ENCODE assay signal across 14 cellular contexts in the genomic region with DNA sequence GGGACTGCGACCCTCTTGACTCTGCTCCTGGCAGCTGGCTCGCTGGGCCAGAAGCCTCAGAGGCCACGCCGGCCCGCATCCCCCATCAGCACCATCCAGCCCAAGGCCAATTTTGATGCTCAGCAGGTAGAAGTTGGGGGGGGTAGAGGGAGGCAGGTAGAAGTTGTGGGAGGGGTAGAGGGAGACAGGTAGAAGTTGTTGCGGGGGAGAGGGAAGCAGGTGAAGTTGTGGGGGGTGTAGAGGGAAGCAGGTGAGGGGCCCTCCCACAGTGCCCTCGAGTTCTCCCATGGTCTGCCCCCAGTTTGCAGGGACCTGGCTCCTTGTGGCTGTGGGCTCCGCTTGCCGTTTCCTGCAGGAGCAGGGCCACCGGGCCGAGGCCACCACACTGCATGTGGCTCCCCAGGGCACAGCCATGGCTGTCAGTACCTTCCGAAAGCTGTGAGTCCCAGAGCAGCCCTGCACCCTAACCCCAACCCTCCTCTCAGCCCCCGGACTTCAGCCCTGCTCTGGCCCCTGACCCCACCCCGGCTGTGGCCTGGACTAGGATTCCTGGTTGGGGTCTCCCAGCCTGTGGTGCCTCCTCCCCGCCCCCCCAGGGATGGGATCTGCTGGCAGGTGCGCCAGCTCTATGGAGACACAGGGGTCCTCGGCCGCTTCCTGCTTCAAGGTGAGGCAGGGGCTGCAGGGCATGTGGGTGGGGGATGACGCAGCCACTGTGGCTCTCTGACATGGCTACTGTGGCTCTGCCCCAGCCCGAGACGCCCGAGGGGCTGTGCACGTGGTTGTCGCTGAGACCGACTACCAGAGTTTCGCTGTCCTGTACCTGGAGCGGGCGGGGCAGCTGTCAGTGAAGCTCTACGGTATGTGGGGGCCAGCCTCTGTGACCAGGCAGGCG. TPM values are rescaled to one million over a fixed set of nuclear protein-coding genes. Genes with fewer than 3 reads are reported as not detected.
DNase-seq lines count a peak whose midpoint lies in the region; ATAC-seq and TF ChIP-seq lines count a peak whose summit lies in the region.
"Had no signal": no experiment of that assay in that cellular context is flagged by ENCODE, and none has a peak within 500 bp of the region (broad histone marks: within the 10 kb centered on the region; RNA-seq: fewer than 3 reads in every experiment).

No MANE protein-coding gene starts in this region.

- H3K4me1 Mint-ChIP-seq in stimulated activated naive B cell treated with anti-CD40 and anti-IgM and Interleukin-4, amounts not matched to agents 10 μg/mL and 1 μg/mL and 100 μg/mL, for 72 hours: peaks cover 10 to 22% of the 10 kb centered on the region in 2 donors

- RAD21 ChIA-PET in HCT116 (lab: Charles Lee; ENCODE audit: low non-redundant PET in 1 of 2, low total read pairs in 2 of 2, uncharacterized antibody in 2 of 2, unreplicated experiment in 2 of 2): no interaction called here

- H3K4me2 ChIP-seq in HCT116 (ENCODE audit: low read length): peak overlapping the region; percentile 45

- ATAC-seq in HCT116 (no peak), mucosa of descending colon (no peak), HG02884 (IDR thresholded peaks at IDR 0.05; ENCODE audit: unreplicated experiment) (no peak)
- ATAC-seq in stimulated activated naive B cell treated with anti-CD40 and anti-IgM and Interleukin-4, amounts not matched to agents 10 μg/mL and 1 μg/mL and 100 μg/mL, for 72 hours (replicated peaks): no peak

- H3K4me1 ChIP-seq in HCT116 (ENCODE audit: control insufficient read depth in 1 of 2, insufficient read depth in 2 of 2, low read length in 2 of 2): peaks cover 25 to 49% of the 10 kb centered on the region in 2 experiments
- peaks cover 37% of the 10 kb centered on the region for H3K4me1 ChIP-seq in mucosa of descending colon (ENCODE audit: low read depth)

- H3K27ac Mint-ChIP-seq in stimulated activated naive B cell treated with anti-CD40 and anti-IgM and Interleukin-4, amounts not matched to agents 10 μg/mL and 1 μg/mL and 100 μg/mL, for 72 hours: no peak overlapping the region

- no peaks in the 10 kb centered on the region for H3K27me3 ChIP-seq in HCT116 (ENCODE audit: insufficient read depth, low read length)
- H3K27me3 ChIP-seq: heart left ventricle had no signal

- H3K9me2 ChIP-seq in HCT116 (ENCODE audit: insufficient read depth): no peaks in the 10 kb centered on the region

- no peaks in the 10 kb centered on the region for H3K9me3 Mint-ChIP-seq in stimulated activated naive B cell treated with anti-CD40 and anti-IgM and Interleukin-4, amounts not matched to agents 10 μg/mL and 1 μg/mL and 100 μg/mL, for 72 hours
- H3K9me3 Mint-ChIP-seq: H9; nephron; stimulated activated naive CD8-positive, alpha-beta T cell treated with anti-CD3 and anti-CD28 coated beads, Interleukin-15, Interleukin-2, amounts not matched to agents 100 ng/mL and 50 ng/mL, for 24 hours had no signal

- no peaks in the 10 kb centered on the region for H4K20me1 ChIP-seq in HCT116 (ENCODE audit: insufficient read depth)

- peaks cover 8 to 12% of the 10 kb centered on the region in 2 experiments; a peak in 3 of 4 replicates for H3K36me3 ChIP-seq in HCT116 (ENCODE audit: control insufficient read depth in 1 of 2, insufficient read depth in 2 of 2, low read length in 2 of 2)
- H3K36me3 ChIP-seq in mucosa of descending colon (ENCODE audit: low read depth): peaks cover 17% of the 10 kb centered on the region

- no peaks in the 10 kb centered on the region for H3K27me3 Mint-ChIP-seq in stimulated activated naive B cell treated with anti-CD40 and anti-IgM and Interleukin-4, amounts not matched to agents 10 μg/mL and 1 μg/mL and 100 μg/mL, for 72 hours
- H3K27me3 Mint-ChIP-seq: stimulated activated naive CD8-positive, alpha-beta T cell treated with anti-CD3 and anti-CD28 coated beads, Interleukin-15, Interleukin-2, amounts not matched to agents 100 ng/mL and 50 ng/mL, for 24 hours had no signal

- peaks cover 9 to 16% of the 10 kb centered on the region in 2 donors for H3K36me3 Mint-ChIP-seq in stimulated activated naive B cell treated with anti-CD40 and anti-IgM and Interleukin-4, amounts not matched to agents 10 μg/mL and 1 μg/mL and 100 μg/mL, for 72 hours

- POLR2A ChIA-PET in HCT116 (lab: Charles Lee): no interaction called here

- no peak for TF ChIP-seq RAD21 in HCT116 (IDR thresholded peaks at IDR 0.05; ENCODE audit: low read depth)

- peaks cover 20% of the 10 kb centered on the region for H3K79me2 ChIP-seq in HCT116 (ENCODE audit: insufficient read depth, low read length)

- BruUV-seq in HCT116 (replicated peaks; lab: Mats Ljungman, UMichigan): no TSS peak

- intact Hi-C loops in HCT116 (cut with micrococcal nuclease): loop anchor here (10.0 kb wide), 1 partner anchor 101 kb away; a partner anchor contains a TSS
- intact Hi-C loops in mucosa of descending colon (cut with DNase I, micrococcal nuclease): no loop called here

- H3K9me3 ChIP-seq in HCT116 (ENCODE audit: control insufficient read depth in 1 of 2, insufficient read depth in 1 of 2, low read depth in 1 of 2, low read length in 2 of 2) (no peaks in the 10 kb centered on the region), mucosa of descending colon (no peaks in the 10 kb centered on the region)
- H3K9me3 ChIP-seq: heart left ventricle had no signal

- H3K4me3 ChIP-seq in HCT116 (replicated peaks in 1 of 2; ENCODE audit: low read depth in 1 of 2, low read length in 2 of 2) (peak overlapping the region in 1 of 2 experiments; percentile 88; a peak in 3 of 4 replicates), mucosa of descending colon (no peak overlapping the region)

- H3K27ac ChIP-seq in 22Rv1 (peak overlapping the region; percentile 91), HCT116 (ENCODE audit: low read depth, low read length) (peak overlapping the region; percentile 97), cingulate gyrus (ENCODE audit: low read depth, low read length) (peak overlapping the region; percentile 1)

- CTCF ChIA-PET in HCT116 (lab: Charles Lee): interaction anchor here (0.6 to 1.4 kb wide), 4 partner anchors 15 to 101 kb away, joined by 3 to 9 read pairs (median 3); no protein-coding TSS in a partner anchor

- no peak overlapping the region for H3K4me3 Mint-ChIP-seq in stimulated activated naive B cell treated with anti-CD40 and anti-IgM and Interleukin-4, amounts not matched to agents 10 μg/mL and 1 μg/mL and 100 μg/mL, for 72 hours

- TF ChIP-seq CTCF in 22Rv1 (IDR thresholded peaks at IDR 0.05) (no peak), HCT116 (IDR thresholded peaks at IDR 0.05 in 2 of 3, conservative IDR thresholded peaks at IDR 0.05 in 1 of 3; ENCODE audit: borderline replicate concordance in 1 of 3, insufficient read depth in 1 of 3, low read depth in 2 of 3, low read length in 2 of 3) (no peak), mucosa of descending colon (IDR thresholded peaks at IDR 0.05) (no peak)

- no peak for DNase-seq in HCT116 (ENCODE audit: low read depth, low spot score)
- DNase-seq in mucosa of descending colon: peak in 2 of 3 donors; percentile 55 to 79
- DNase-seq in stimulated activated naive B cell treated with anti-CD40 and anti-IgM and Interleukin-4, amounts not matched to agents 10 μg/mL and 1 μg/mL and 100 μg/mL, for 72 hours: no peak
- no peak for DNase-seq in pons (ENCODE audit: low spot score)
- DNase-seq in cerebellar cortex (ENCODE audit: low spot score): no peak

- no peak overlapping the region for H3K9ac ChIP-seq in HCT116 (ENCODE audit: low read length)

- H2AFZ ChIP-seq in HCT116 (ENCODE audit: low read depth, low read length, poor library complexity, severe bottlenecking): no peak overlapping the region

- TF ChIP-seq POLR2A in HCT116 (IDR thresholded peaks at IDR 0.05; ENCODE audit: borderline replicate concordance, extremely low read depth, insufficient read depth, insufficient read length): no peak

TF ChIP-seq in HCT116, 20 proteins besides CTCF, POLR2A, EP300 and RAD21 (continues in another document):
- TF ChIP-seq, protein P1, sequence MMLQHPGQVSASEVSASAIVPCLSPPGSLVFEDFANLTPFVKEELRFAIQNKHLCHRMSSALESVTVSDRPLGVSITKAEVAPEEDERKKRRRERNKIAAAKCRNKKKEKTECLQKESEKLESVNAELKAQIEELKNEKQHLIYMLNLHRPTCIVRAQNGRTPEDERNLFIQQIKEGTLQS (IDR thresholded peaks at IDR 0.05): no peak
- TF ChIP-seq SP1 (IDR thresholded peaks at IDR 0.05; ENCODE audit: low read depth): no peak
- no peak for TF ChIP-seq YY1 (IDR thresholded peaks at IDR 0.05; ENCODE audit: extremely low read depth, insufficient replicate concordance, low read depth, low read length)
- TF ChIP-seq ZFX (IDR thresholded peaks at IDR 0.05): no peak
- TF ChIP-seq CEBPB (IDR thresholded peaks at IDR 0.05; ENCODE audit: low read depth): no peak
- no peak for TF ChIP-seq EZH2 (IDR thresholded peaks at IDR 0.05)
- TF ChIP-seq, protein P2, sequence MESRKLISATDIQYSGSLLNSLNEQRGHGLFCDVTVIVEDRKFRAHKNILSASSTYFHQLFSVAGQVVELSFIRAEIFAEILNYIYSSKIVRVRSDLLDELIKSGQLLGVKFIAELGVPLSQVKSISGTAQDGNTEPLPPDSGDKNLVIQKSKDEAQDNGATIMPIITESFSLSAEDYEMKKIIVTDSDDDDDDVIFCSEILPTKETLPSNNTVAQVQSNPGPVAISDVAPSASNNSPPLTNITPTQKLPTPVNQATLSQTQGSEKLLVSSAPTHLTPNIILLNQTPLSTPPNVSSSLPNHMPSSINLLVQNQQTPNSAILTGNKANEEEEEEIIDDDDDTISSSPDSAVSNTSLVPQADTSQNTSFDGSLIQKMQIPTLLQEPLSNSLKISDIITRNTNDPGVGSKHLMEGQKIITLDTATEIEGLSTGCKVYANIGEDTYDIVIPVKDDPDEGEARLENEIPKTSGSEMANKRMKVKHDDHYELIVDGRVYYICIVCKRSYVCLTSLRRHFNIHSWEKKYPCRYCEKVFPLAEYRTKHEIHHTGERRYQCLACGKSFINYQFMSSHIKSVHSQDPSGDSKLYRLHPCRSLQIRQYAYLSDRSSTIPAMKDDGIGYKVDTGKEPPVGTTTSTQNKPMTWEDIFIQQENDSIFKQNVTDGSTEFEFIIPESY (IDR thresholded peaks at IDR 0.05; ENCODE audit: extremely low read depth, insufficient replicate concordance, low read length): no peak

RNA-seq across cellular contexts. Expression of a gene that starts 0.5 kb away (rescaled TPM):
- total RNA-seq in HCT116 (2021; ENCODE audit: unreplicated experiment) (2.1 TPM), mucosa of descending colon (10 to 100 TPM in 2 of 3 donors, 1 to 10 TPM in 1; 3.2 to 15.4 (median 10.4) TPM)
- polyA plus RNA-seq in HCT116 (2012): 0.42 and 0.69 TPM in 2 replicates
- total RNA-seq: cerebellum, esophagus mucosa had no signal

RNA-seq across cellular contexts. Expression of a gene that starts 1.0 kb away (rescaled TPM):
- total RNA-seq in HCT116 (2021; ENCODE audit: unreplicated experiment): 88.0 TPM
- 78.5 and 93.5 TPM in 2 replicates for polyA plus RNA-seq in HCT116 (2012)
- total RNA-seq in mucosa of descending colon: 100 to 1,000 TPM; 127 to 197 (median 142) TPM

RNA-seq across cellular contexts. Expression of a gene that starts 6.5 kb away (rescaled TPM):
- total RNA-seq in HCT116 (2021; ENCODE audit: unreplicated experiment): 4.2 TPM
- 1.4 and 2.0 TPM in 2 replicates for polyA plus RNA-seq in HCT116 (2012)
- total RNA-seq in mucosa of descending colon: 10 to 100 TPM in 1 of 3 donors, 1 to 10 TPM in 2; 6.8 to 10.7 (median 7.6) TPM

RNA-seq across cellular contexts. Expression of a gene that starts 31.7 kb away (rescaled TPM):
- 3.1 TPM for total RNA-seq in HCT116 (2021; ENCODE audit: unreplicated experiment)
- 0.61 and 1.3 TPM in 2 replicates for polyA plus RNA-seq in HCT116 (2012)
- total RNA-seq in mucosa of descending colon: 10 to 100 TPM in 2 of 3 donors, 1 to 10 TPM in 1; 2.5 to 45.4 (median 16.1) TPM

RNA-seq across cellular contexts. Expression of a gene that starts 37.2 kb away (rescaled TPM):
- total RNA-seq in HCT116 (2021; ENCODE audit: unreplicated experiment) (0.44 TPM), mucosa of descending colon (under 1 TPM in 2 of 3 donors, not detected in 1; 0.17 to 0.76 TPM)
- 0.25 and 0.41 TPM in 2 replicates for polyA plus RNA-seq in HCT116 (2012)

Comparison
In these comparisons a context has a peak if more than half of its experiments do, and no peak if none do; other contexts are left out.
1. H3K27ac ChIP-seq: peak in every context shown above with its lines; median percentile 97 in HCT116; 91 in 22Rv1; 1 in cingulate gyrus.
2. DNase-seq: peak in mucosa of descending colon (2 of 3); none in HCT116 (single experiment), stimulated activated naive B cell treated with anti-CD40 and anti-IgM and Interleukin-4, amounts not matched to agents 10 μg/mL and 1 μg/mL and 100 μg/mL, for 72 hours (single experiment), pons (single experiment) and cerebellar cortex (single experiment).